ENCODE assay signal across 8 cellular contexts in the genomic region with DNA sequence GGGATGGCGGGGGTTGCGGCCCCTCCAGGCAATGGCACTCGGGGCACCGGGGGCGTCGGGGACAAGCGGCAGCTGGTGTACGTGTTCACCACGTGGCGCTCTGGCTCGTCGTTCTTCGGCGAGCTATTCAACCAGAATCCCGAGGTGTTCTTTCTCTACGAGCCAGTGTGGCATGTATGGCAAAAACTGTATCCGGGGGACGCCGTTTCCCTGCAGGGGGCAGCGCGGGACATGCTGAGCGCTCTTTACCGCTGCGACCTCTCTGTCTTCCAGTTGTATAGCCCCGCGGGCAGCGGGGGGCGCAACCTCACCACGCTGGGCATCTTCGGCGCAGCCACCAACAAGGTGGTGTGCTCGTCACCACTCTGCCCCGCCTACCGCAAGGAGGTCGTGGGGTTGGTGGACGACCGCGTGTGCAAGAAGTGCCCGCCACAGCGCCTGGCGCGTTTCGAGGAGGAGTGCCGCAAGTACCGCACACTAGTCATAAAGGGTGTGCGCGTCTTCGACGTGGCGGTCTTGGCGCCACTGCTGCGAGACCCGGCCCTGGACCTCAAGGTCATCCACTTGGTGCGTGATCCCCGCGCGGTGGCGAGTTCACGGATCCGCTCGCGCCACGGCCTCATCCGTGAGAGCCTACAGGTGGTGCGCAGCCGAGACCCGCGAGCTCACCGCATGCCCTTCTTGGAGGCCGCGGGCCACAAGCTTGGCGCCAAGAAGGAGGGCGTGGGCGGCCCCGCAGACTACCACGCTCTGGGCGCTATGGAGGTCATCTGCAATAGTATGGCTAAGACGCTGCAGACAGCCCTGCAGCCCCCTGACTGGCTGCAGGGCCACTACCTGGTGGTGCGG. TPM values are rescaled to one million over a fixed set of nuclear protein-coding genes. Genes with fewer than 3 reads are reported as not detected.
DNase-seq lines count a peak whose midpoint lies in the region; ATAC-seq, FAIRE-seq and TF ChIP-seq lines count a peak whose summit lies in the region.

No MANE protein-coding gene starts in this region.

- H3K27me3 ChIP-seq in parathyroid adenoma (ENCODE audit: control insufficient read depth, insufficient read depth, low read length) (no peaks in the 10 kb centered on the region), upper lobe of left lung (peaks cover 0 to 16% (median 10%) of the 10 kb centered on the region in 4 donors)

- H3K4me1 ChIP-seq in parathyroid adenoma, result no peaks in the 10 kb centered on the region
- H3K4me1 ChIP-seq in upper lobe of left lung, result peaks cover 13 to 43% (median 17%) of the 10 kb centered on the region in 4 donors

- peak; percentile 2 to 54 for ATAC-seq in upper lobe of left lung (ENCODE audit: low FRiP score in 2 of 2)
- no peak for ATAC-seq in GM21576 (IDR thresholded peaks at IDR 0.05; ENCODE audit: unreplicated experiment)

- no peak for TF ChIP-seq POLR2A in upper lobe of left lung (IDR thresholded peaks at IDR 0.05)

- TF ChIP-seq CTCF in AG09319 (IDR thresholded peaks at IDR 0.05; ENCODE audit: low read depth, low read length) (peak; percentile 70), parathyroid adenoma (IDR thresholded peaks at IDR 0.05) (no peak), upper lobe of left lung (IDR thresholded peaks at IDR 0.05) (peak in 5 of 6 experiments; percentile 13 to 65 (median 24))

- H3K36me3 ChIP-seq in parathyroid adenoma (ENCODE audit: control insufficient read depth, insufficient read depth, low read length) (no peaks in the 10 kb centered on the region), upper lobe of left lung (peaks cover 0 to 6% (median 2%) of the 10 kb centered on the region in 4 donors)

- no peaks in the 10 kb centered on the region for H3K79me2 ChIP-seq in parathyroid adenoma

- H3K9ac ChIP-seq in parathyroid adenoma, result no peak overlapping the region

- H3K9me3 ChIP-seq in parathyroid adenoma (ENCODE audit: control insufficient read depth, low read length), result no peaks in the 10 kb centered on the region
- no peaks in the 10 kb centered on the region for H3K9me3 ChIP-seq in upper lobe of left lung

- DNase-seq in AG09319 (ENCODE audit: extremely low read depth, low read depth) (no peak), GM19238 (ENCODE audit: insufficient read length, low spot score) (peak; percentile 18), NAMALWA (ENCODE audit: low spot score) (peak; percentile 25), frontal cortex (ENCODE audit: low spot score in 2 of 2) (peak; percentile 46 to 50), upper lobe of left lung (peak; percentile 44 to 85)
- peak; percentile 30 to 33 for DNase-seq in activated T-helper 1 cell treated with anti-CD3 and anti-CD28 coated beads, Interleukin-2, amount 50 U/mL, for 16 hours (ENCODE audit: low read depth in 1 of 2, low spot score in 1 of 2)

- H3K4me3 ChIP-seq in parathyroid adenoma (ENCODE audit: low read depth, low read length) (no peak overlapping the region), upper lobe of left lung (peak overlapping the region; percentile 75 to 93 (median 79))

- no peak for FAIRE-seq in frontal cortex (lab: Jason Lieb, UNC)

- no peak for TF ChIP-seq EP300 in upper lobe of left lung (IDR thresholded peaks at IDR 0.05)

- 62 to 63% methylated on average over 32 to 68 of the region's 79 CpGs for WGBS in upper lobe of left lung, 2 donors

- H3K27ac ChIP-seq in parathyroid adenoma, result no peak overlapping the region
- H3K27ac ChIP-seq in upper lobe of left lung, result peak overlapping the region in 2 of 4 donors; percentile 83 to 85

- peak overlapping the region; percentile 41 for H2AFZ ChIP-seq in parathyroid adenoma

- H3K4me2 ChIP-seq in parathyroid adenoma (ENCODE audit: low read length), result peak overlapping the region; percentile 86

RNA-seq across cellular contexts. Expression of a gene that starts 1.9 kb away (rescaled TPM):
- total RNA-seq in frontal cortex (44.4 TPM), upper lobe of left lung (10 to 100 TPM in 4 of 6 donors, 1 to 10 TPM in 2; 2.1 to 12.8 (median 11.7) TPM)
